Comparison of ENCODE assay signal across 9 cellular contexts in the genomic region with DNA sequence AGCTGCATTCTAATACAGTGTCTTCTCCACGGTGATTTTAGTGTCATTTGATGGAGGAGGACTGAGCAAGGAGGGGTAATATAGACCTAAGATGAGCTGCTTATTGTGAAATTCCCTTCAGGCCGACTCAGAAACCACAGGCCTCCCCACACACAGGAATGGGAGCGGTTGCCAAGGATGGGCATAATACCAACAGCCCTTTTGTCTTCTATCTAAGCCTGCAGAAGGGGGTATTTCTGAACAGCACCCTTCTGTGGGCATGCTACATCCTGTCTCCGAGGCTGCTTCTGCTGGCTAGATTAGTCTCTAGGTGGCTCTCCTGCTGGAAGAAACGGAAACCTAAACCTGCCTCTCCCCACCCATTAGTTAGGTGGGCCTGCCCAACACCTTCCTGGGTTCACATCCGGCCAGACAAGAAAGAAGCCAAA.
DNase-seq lines count a peak whose midpoint lies in the region; ATAC-seq and TF ChIP-seq lines count a peak whose summit lies in the region.
"Had no signal": no experiment of that assay in that cellular context is flagged by ENCODE, and none has a peak within 500 bp of the region (broad histone marks: within the 10 kb centered on the region; RNA-seq: fewer than 3 reads in every experiment).

No MANE protein-coding gene starts in this region.

- no peak overlapping the region for H3K4me2 ChIP-seq in neuronal stem cell (ENCODE audit: insufficient read depth, low read length, poor library complexity, severe bottlenecking)

- TF ChIP-seq CTCF in breast epithelium (IDR thresholded peaks at IDR 0.05) (no peak), Calu3 (IDR thresholded peaks at IDR 0.05; ENCODE audit: unreplicated experiment) (no peak), upper lobe of left lung (IDR thresholded peaks at IDR 0.05) (peak in 1 of 6 experiments; percentile 32)

- no peaks in the 10 kb centered on the region for H3K4me1 Mint-ChIP-seq in Calu3 (ENCODE audit: low read depth, unreplicated experiment)

- DNase-seq in GM03348 (ENCODE audit: low spot score): peak; percentile 84
- no peak for DNase-seq in NT2/D1 (ENCODE audit: low read depth, low spot score)
- peak in 1 of 2 donors; percentile 72 for DNase-seq in breast epithelium (ENCODE audit: low spot score in 2 of 2)
- DNase-seq in neuronal stem cell (ENCODE audit: low spot score): no peak
- no peak for DNase-seq in Calu3
- DNase-seq in upper lobe of left lung: no peak
- no peak for DNase-seq in anterior cingulate cortex (lab: John Stamatoyannopoulos, UW)

- no peaks in the 10 kb centered on the region for H3K9me3 Mint-ChIP-seq in Calu3 (ENCODE audit: low read depth, unreplicated experiment)

- H2AFZ ChIP-seq in neuronal stem cell (ENCODE audit: low read length): no peak overlapping the region

- H3K4me1 ChIP-seq in NT2/D1 (ENCODE audit: insufficient read depth, insufficient read length) (peaks cover 10% of the 10 kb centered on the region), breast epithelium (peaks cover 0 to 4% of the 10 kb centered on the region in 2 donors), neuronal stem cell (ENCODE audit: control insufficient read depth in 2 of 2, insufficient read depth in 1 of 2, low read depth in 1 of 2, low read length in 2 of 2) (peaks cover 3 to 4% of the 10 kb centered on the region in 2 donors), upper lobe of left lung (peaks cover 0 to 10% (median 5%) of the 10 kb centered on the region in 4 donors)

- no TSS peak for BruUV-seq in Calu3 (replicated peaks; lab: Mats Ljungman, UMichigan)

- ATAC-seq in upper lobe of left lung (ENCODE audit: low FRiP score in 2 of 2) (no peak), HG03025 (IDR thresholded peaks at IDR 0.05; ENCODE audit: low FRiP score, unreplicated experiment) (no peak)

- peak overlapping the region; percentile 21 for H3K9ac ChIP-seq in NT2/D1 (ENCODE audit: insufficient read length, low read depth)
- no peak overlapping the region for H3K9ac ChIP-seq in neuronal stem cell (ENCODE audit: low read depth, low read length, poor library complexity)

- H3K18ac ChIP-seq in neuronal stem cell (ENCODE audit: low read length): no peak overlapping the region

- peak overlapping the region; percentile 67 for H2AK5ac ChIP-seq in neuronal stem cell (ENCODE audit: low read depth, low read length)

- no peak overlapping the region for H2BK5ac ChIP-seq in neuronal stem cell (ENCODE audit: low read length)

- H4K91ac ChIP-seq in neuronal stem cell (ENCODE audit: low read depth, low read length, poor library complexity): no peak overlapping the region

- no peak overlapping the region for H4K8ac ChIP-seq in neuronal stem cell (ENCODE audit: low read depth, low read length)

- intact Hi-C loops in breast epithelium (cut with DNase I; ENCODE audit: low total_unique reads) (no loop called here), Calu3 (cut with micrococcal nuclease; ENCODE audit: unreplicated experiment) (loop anchor here (5.0 to 10.0 kb wide), 3 partner anchors 75 to 540 kb away; no protein-coding TSS in a partner anchor)

- peaks cover 2% of the 10 kb centered on the region for H3K79me1 ChIP-seq in neuronal stem cell (ENCODE audit: low read depth, low read length)

- no peak overlapping the region for H2BK15ac ChIP-seq in neuronal stem cell (ENCODE audit: low read length)

- H3K23ac ChIP-seq in neuronal stem cell (ENCODE audit: low read depth, low read length, poor library complexity): peak overlapping the region; percentile 12

- H3K14ac ChIP-seq in neuronal stem cell (ENCODE audit: low read length): no peak overlapping the region

- H3K36me3 Mint-ChIP-seq in Calu3 (ENCODE audit: insufficient read depth, unreplicated experiment): peaks cover 10% of the 10 kb centered on the region

- no peak overlapping the region for H3K27ac Mint-ChIP-seq in Calu3 (ENCODE audit: unreplicated experiment)

- no peaks in the 10 kb centered on the region for H3K9me3 ChIP-seq in NT2/D1 (ENCODE audit: insufficient read depth, low read length)
- no peaks in the 10 kb centered on the region for H3K9me3 ChIP-seq in breast epithelium
- peaks cover 0 to 1% of the 10 kb centered on the region in 2 donors for H3K9me3 ChIP-seq in neuronal stem cell (replicated peaks in 1 of 2; ENCODE audit: control insufficient read depth in 2 of 2, insufficient read depth in 1 of 2, low read depth in 1 of 2, low read length in 2 of 2)
- no peaks in the 10 kb centered on the region for H3K9me3 ChIP-seq in upper lobe of left lung

- no peak overlapping the region for H2BK120ac ChIP-seq in neuronal stem cell (ENCODE audit: low read depth, low read length)

- TF ChIP-seq POLR2A in breast epithelium (IDR thresholded peaks at IDR 0.05) (no peak), upper lobe of left lung (IDR thresholded peaks at IDR 0.05) (no peak)

- CTCF ChIA-PET in Calu3 (lab: Charles Lee): interaction anchor here (0.8 to 1.4 kb wide), 7 partner anchors 9 to 429 kb away, joined by 3 to 10 read pairs (median 4); no protein-coding TSS in a partner anchor

- H2BK12ac ChIP-seq in neuronal stem cell (ENCODE audit: low read length): no peak overlapping the region

- no peak for TF ChIP-seq EP300 in upper lobe of left lung (IDR thresholded peaks at IDR 0.05)

- H3K4me3 Mint-ChIP-seq in Calu3 (ENCODE audit: low read depth, unreplicated experiment): no peak overlapping the region

- H3K4ac ChIP-seq in neuronal stem cell (ENCODE audit: low read length): no peak overlapping the region

- no peaks in the 10 kb centered on the region for H3K27me3 ChIP-seq in NT2/D1 (ENCODE audit: insufficient read depth, insufficient read length)
- no peaks in the 10 kb centered on the region for H3K27me3 ChIP-seq in breast epithelium
- no peaks in the 10 kb centered on the region for H3K27me3 ChIP-seq in neuronal stem cell (ENCODE audit: control insufficient read depth in 3 of 3, insufficient read depth in 3 of 3, low read depth in 1 of 3, low read length in 3 of 3)
- H3K27me3 ChIP-seq in upper lobe of left lung: no peaks in the 10 kb centered on the region

- H3K36me3 ChIP-seq in NT2/D1 (ENCODE audit: insufficient read depth, insufficient read length, low read length) (peaks cover 12% of the 10 kb centered on the region), breast epithelium (no peaks in the 10 kb centered on the region), neuronal stem cell (replicated peaks in 1 of 2; ENCODE audit: control insufficient read depth in 2 of 2, insufficient read depth in 2 of 2, low read length in 2 of 2) (peaks cover 7 to 65% of the 10 kb centered on the region in 2 donors), upper lobe of left lung (peaks cover 0 to 5% (median 2%) of the 10 kb centered on the region in 4 donors)

- no peaks in the 10 kb centered on the region for H3K27me3 Mint-ChIP-seq in Calu3 (ENCODE audit: unreplicated experiment)

- WGBS in neuronal stem cell (ENCODE audit: extremely low coverage in 2 of 2, insufficient read length in 2 of 2, insufficient replicate concordance in 1 of 2), 2 donors: no CpG with 5 or more reads among the region's 6 CpGs
- 63 to 73% methylated on average over 5 to 6 of the region's 6 CpGs for WGBS in upper lobe of left lung, 2 donors

- H3K4me3 ChIP-seq in NT2/D1 (ENCODE audit: insufficient read length, low read depth) (no peak overlapping the region), breast epithelium (no peak overlapping the region), neuronal stem cell (ENCODE audit: low read length in 2 of 2) (no peak overlapping the region), upper lobe of left lung (no peak overlapping the region)
- H3K4me3 ChIP-seq: SK-N-MC had no signal

- H3K27ac ChIP-seq in breast epithelium (peak overlapping the region; percentile 19 to 52), neuronal stem cell (replicated peaks; ENCODE audit: low read length) (no peak overlapping the region), upper lobe of left lung (no peak overlapping the region)
- H3K27ac ChIP-seq: SK-N-MC had no signal

Comparison
In these comparisons a context has a peak if more than half of its experiments do, and no peak if none do; other contexts are left out.
1. H3K27ac ChIP-seq: peak in breast epithelium (2 of 2); none in neuronal stem cell (single experiment) and upper lobe of left lung (0 of 4).